In genomic region chr17:17757391-17757791, GRCh38 we compare ENCODE assay signal across 9 cellular contexts.
DNase-seq lines count a peak whose midpoint lies in the region; ATAC-seq and TF ChIP-seq lines count a peak whose summit lies in the region.
"Had no signal": no experiment of that assay in that cellular context is flagged by ENCODE, and none has a peak within 500 bp of the region (broad histone marks: within the 10 kb centered on the region; RNA-seq: fewer than 3 reads in every experiment).

No MANE protein-coding gene starts in this region.

- peaks cover 48% of the 10 kb centered on the region for H3K4me1 Mint-ChIP-seq in activated naive CD8-positive, alpha-beta T cell treated with anti-CD3 and anti-CD28 coated beads, Interleukin-2, amount 50 U/mL, for 24 hours
- H3K4me1 Mint-ChIP-seq in type B pancreatic cell (ENCODE audit: unreplicated experiment) (peaks cover 56% of the 10 kb centered on the region), chondrocyte (ENCODE audit: low read depth) (peaks cover 13% of the 10 kb centered on the region)

- no peak for TF ChIP-seq CTCF in type B pancreatic cell (conservative IDR thresholded peaks at IDR 0.05)
- TF ChIP-seq CTCF in chondrocyte (IDR thresholded peaks at IDR 0.05): no peak

- no peak for ATAC-seq in activated naive CD8-positive, alpha-beta T cell treated with anti-CD3 and anti-CD28 coated beads, Interleukin-2, amount 50 U/mL, for 24 hours

- no peaks in the 10 kb centered on the region for H3K36me3 Mint-ChIP-seq in activated naive CD8-positive, alpha-beta T cell treated with anti-CD3 and anti-CD28 coated beads, Interleukin-2, amount 50 U/mL, for 24 hours (ENCODE audit: low read depth)
- H3K36me3 Mint-ChIP-seq in type B pancreatic cell (peaks cover 3% of the 10 kb centered on the region), chondrocyte (ENCODE audit: low read depth) (no peaks in the 10 kb centered on the region)

- H3K27ac Mint-ChIP-seq in activated naive CD8-positive, alpha-beta T cell treated with anti-CD3 and anti-CD28 coated beads, Interleukin-2, amount 50 U/mL, for 24 hours: peak overlapping the region; percentile 80
- H3K27ac Mint-ChIP-seq in type B pancreatic cell (peak overlapping the region; percentile 83), chondrocyte (ENCODE audit: unreplicated experiment) (no peak overlapping the region)

- peak overlapping the region; percentile 57 for H3K4me3 Mint-ChIP-seq in activated naive CD8-positive, alpha-beta T cell treated with anti-CD3 and anti-CD28 coated beads, Interleukin-2, amount 50 U/mL, for 24 hours
- H3K4me3 Mint-ChIP-seq in type B pancreatic cell (no peak overlapping the region), chondrocyte (ENCODE audit: unreplicated experiment) (no peak overlapping the region)

- DNase-seq in stimulated activated naive CD4-positive, alpha-beta T cell (lab: John Stamatoyannopoulos, UW): peak in 5 of 6 experiments; percentile 19 to 56 (median 33)
- no peak for DNase-seq in stimulated activated naive CD4-positive, alpha-beta T cell treated with Interleukin-2 at 50 U/mL for 16 hours (lab: John Stamatoyannopoulos, UW)
- DNase-seq in NOMO-1 treated with DMSO at 0.1 percent for 48 hours (lab: John Stamatoyannopoulos, UW; ENCODE audit: unreplicated experiment): peak; percentile 41
- DNase-seq in activated naive CD8-positive, alpha-beta T cell treated with anti-CD3 and anti-CD28 coated beads, Interleukin-2, amount 50 U/mL, for 24 hours: peak; percentile 43
- no peak for DNase-seq in type B pancreatic cell (ENCODE audit: extremely low spot score, unreplicated experiment)
- no peak for DNase-seq in chondrocyte (ENCODE audit: low spot score)
- no peak for DNase-seq in HuH-7.5 (ENCODE audit: low spot score)
- no peak for DNase-seq in SKM-1 (lab: John Stamatoyannopoulos, UW; ENCODE audit: unreplicated experiment)
- DNase-seq: PC-9 had no signal

- no peaks in the 10 kb centered on the region for H3K27me3 Mint-ChIP-seq in activated naive CD8-positive, alpha-beta T cell treated with anti-CD3 and anti-CD28 coated beads, Interleukin-2, amount 50 U/mL, for 24 hours
- H3K27me3 Mint-ChIP-seq in type B pancreatic cell: no peaks in the 10 kb centered on the region
- no peaks in the 10 kb centered on the region for H3K27me3 Mint-ChIP-seq in chondrocyte (ENCODE audit: low read depth)

- H3K9me3 Mint-ChIP-seq in activated naive CD8-positive, alpha-beta T cell treated with anti-CD3 and anti-CD28 coated beads, Interleukin-2, amount 50 U/mL, for 24 hours: no peaks in the 10 kb centered on the region
- H3K9me3 Mint-ChIP-seq in type B pancreatic cell (no peaks in the 10 kb centered on the region), chondrocyte (ENCODE audit: low read depth) (no peaks in the 10 kb centered on the region)

Comparison
In these comparisons a context has a peak if more than half of its experiments do, and no peak if none do; other contexts are left out.
1. DNase-seq: peak in stimulated activated naive CD4-positive, alpha-beta T cell (5 of 6), NOMO-1 treated with DMSO at 0.1 percent for 48 hours (single experiment) and activated naive CD8-positive, alpha-beta T cell treated with anti-CD3 and anti-CD28 coated beads, Interleukin-2, amount 50 U/mL, for 24 hours (single experiment); none in stimulated activated naive CD4-positive, alpha-beta T cell treated with Interleukin-2 at 50 U/mL for 16 hours (single experiment), type B pancreatic cell (single experiment), chondrocyte (single experiment), HuH-7.5 (single experiment) and SKM-1 (single experiment).